ENCODE assay signal across 14 cellular contexts in the genomic region with DNA sequence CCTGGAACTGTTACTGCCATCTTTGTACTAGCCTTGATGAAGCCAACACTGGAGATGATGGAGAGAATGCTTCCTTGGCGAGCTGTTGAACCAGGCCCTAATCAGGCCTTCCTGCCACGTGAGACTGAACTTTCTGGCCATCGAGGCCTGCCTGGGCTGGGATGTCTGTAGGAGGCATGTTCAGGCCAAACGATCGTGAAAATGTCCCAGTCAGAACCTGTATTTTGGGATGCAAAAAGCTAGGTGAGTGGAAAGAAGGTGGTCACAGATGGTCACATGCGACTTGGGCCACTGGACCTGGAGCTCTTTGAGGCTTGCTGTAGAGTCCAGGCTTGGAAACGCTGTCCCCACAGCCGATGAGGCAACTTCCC. TPM values are rescaled to one million over a fixed set of nuclear protein-coding genes. Genes with fewer than 3 reads are reported as not detected.
DNase-seq lines count a peak whose midpoint lies in the region; ATAC-seq and TF ChIP-seq lines count a peak whose summit lies in the region.
"Had no signal": no experiment of that assay in that cellular context is flagged by ENCODE, and none has a peak within 500 bp of the region (broad histone marks: within the 10 kb centered on the region; RNA-seq: fewer than 3 reads in every experiment).

No MANE protein-coding gene starts in this region.

- no peaks in the 10 kb centered on the region for H3K9me2 ChIP-seq in HCT116 (ENCODE audit: insufficient read depth)

- H3K9ac ChIP-seq in HCT116 (ENCODE audit: low read length): no peak overlapping the region
- H3K9ac ChIP-seq in subcutaneous abdominal adipose tissue (ENCODE audit: low read length in 5 of 5): no peak overlapping the region

- H2AFZ ChIP-seq in HCT116 (ENCODE audit: low read depth, low read length, poor library complexity, severe bottlenecking): no peak overlapping the region

- ATAC-seq in HCT116 (no peak), lower lobe of right lung (no peak), GM18519 (IDR thresholded peaks at IDR 0.05; ENCODE audit: low FRiP score, unreplicated experiment) (no peak), GM19351 (IDR thresholded peaks at IDR 0.05; ENCODE audit: unreplicated experiment) (no peak)

- no peak overlapping the region for H3K4me3 ChIP-seq in HCT116 (replicated peaks in 1 of 2; ENCODE audit: low read depth in 1 of 2, low read length in 2 of 2)
- no peak overlapping the region for H3K4me3 ChIP-seq in brain microvascular endothelial cell (ENCODE audit: low read depth, low read length)
- no peak overlapping the region for H3K4me3 ChIP-seq in lower lobe of right lung
- no peak overlapping the region for H3K4me3 ChIP-seq in subcutaneous abdominal adipose tissue (ENCODE audit: low read depth in 1 of 5, low read length in 5 of 5)
- H3K4me3 ChIP-seq: SJCRH30 had no signal

- H3K79me2 ChIP-seq in HCT116 (ENCODE audit: insufficient read depth, low read length): peaks cover 40% of the 10 kb centered on the region; the same call in 1 of the 2 replicates

- H3K4me2 ChIP-seq in HCT116 (ENCODE audit: low read length): peak overlapping the region; percentile 50

- no peak for TF ChIP-seq POLR2A in HCT116 (IDR thresholded peaks at IDR 0.05; ENCODE audit: borderline replicate concordance, extremely low read depth, insufficient read depth, insufficient read length)

- no peak for TF ChIP-seq RAD21 in HCT116 (IDR thresholded peaks at IDR 0.05; ENCODE audit: low read depth)

- H3K4me1 ChIP-seq in HCT116 (ENCODE audit: control insufficient read depth in 1 of 2, insufficient read depth in 2 of 2, low read length in 2 of 2) (peaks cover 4 to 22% of the 10 kb centered on the region in 2 experiments; a peak in 3 of 4 replicates), lower lobe of right lung (peaks cover 43% of the 10 kb centered on the region), subcutaneous abdominal adipose tissue (ENCODE audit: control insufficient read depth in 5 of 5, insufficient read depth in 5 of 5, low read length in 5 of 5) (peaks cover 8 to 63% (median 42%) of the 10 kb centered on the region in 5 donors)
- H3K4me1 ChIP-seq: SJCRH30 had no signal

- POLR2A ChIA-PET in HCT116 (lab: Charles Lee): no interaction called here

- DNase-seq in HCT116 (ENCODE audit: low read depth, low spot score): no peak
- no peak for DNase-seq in brain microvascular endothelial cell
- DNase-seq in lower lobe of right lung: no peak
- DNase-seq in germinal center (ENCODE audit: low spot score): no peak
- no peak for DNase-seq in CD1c-positive myeloid dendritic cell (ENCODE audit: extremely low spot score)
- DNase-seq: cerebellar nuclear complex; MV-4-11; SJCRH30; stimulated activated CD4-positive, alpha-beta T cell treated with anti-CD3 and anti-CD28 coated beads, Interleukin-15, amount 100 ng/mL, for 24 hours had no signal

- intact Hi-C loops in HCT116 (cut with micrococcal nuclease) (no loop called here), lower lobe of right lung (cut with DNase I) (no loop called here)

- no TSS peak for BruUV-seq in HCT116 (replicated peaks; lab: Mats Ljungman, UMichigan)

- CTCF ChIA-PET in HCT116 (lab: Charles Lee): interaction anchor here (0.9 kb wide), 1 partner anchor 122 kb away, joined by 3 read pairs; no protein-coding TSS in a partner anchor

- RAD21 ChIA-PET in HCT116 (lab: Charles Lee; ENCODE audit: low non-redundant PET in 1 of 2, low total read pairs in 2 of 2, uncharacterized antibody in 2 of 2, unreplicated experiment in 2 of 2): no interaction called here

- peak overlapping the region; percentile 24; the same call in 1 of the 2 replicates for H3K27ac ChIP-seq in HCT116 (ENCODE audit: low read depth, low read length)
- H3K27ac ChIP-seq in brain microvascular endothelial cell: peak overlapping the region; percentile 77
- H3K27ac ChIP-seq in lower lobe of right lung: peak overlapping the region; percentile 76
- peak overlapping the region; percentile 86 for H3K27ac ChIP-seq in subcutaneous abdominal adipose tissue (ENCODE audit: low read depth, low read length)
- H3K27ac ChIP-seq: C4-2B, neutrophil, SJCRH30 had no signal

- H4K20me1 ChIP-seq in HCT116 (ENCODE audit: insufficient read depth): no peaks in the 10 kb centered on the region

- TF ChIP-seq CTCF in HCT116 (IDR thresholded peaks at IDR 0.05 in 2 of 3, conservative IDR thresholded peaks at IDR 0.05 in 1 of 3; ENCODE audit: borderline replicate concordance in 1 of 3, insufficient read depth in 1 of 3, low read depth in 2 of 3, low read length in 2 of 3): no peak
- TF ChIP-seq CTCF in brain microvascular endothelial cell (IDR thresholded peaks at IDR 0.05; ENCODE audit: low read depth, low read length, missing control alignments): no peak
- TF ChIP-seq CTCF in lower lobe of right lung (IDR thresholded peaks at IDR 0.05): no peak

- H3K9me3 ChIP-seq in HCT116 (ENCODE audit: control insufficient read depth in 1 of 2, insufficient read depth in 1 of 2, low read depth in 1 of 2, low read length in 2 of 2) (no peaks in the 10 kb centered on the region), lower lobe of right lung (no peaks in the 10 kb centered on the region), subcutaneous abdominal adipose tissue (ENCODE audit: control insufficient read depth in 5 of 5, low read length in 5 of 5) (no peaks in the 10 kb centered on the region)
- H3K9me3 ChIP-seq: neutrophil, SJCRH30 had no signal

- peaks cover 42 to 45% of the 10 kb centered on the region in 2 experiments for H3K36me3 ChIP-seq in HCT116 (ENCODE audit: control insufficient read depth in 1 of 2, insufficient read depth in 2 of 2, low read length in 2 of 2)
- H3K36me3 ChIP-seq in brain microvascular endothelial cell (replicated peaks): peaks cover 43% of the 10 kb centered on the region
- H3K36me3 ChIP-seq in lower lobe of right lung: peaks cover 69% of the 10 kb centered on the region
- H3K36me3 ChIP-seq in subcutaneous abdominal adipose tissue (ENCODE audit: control insufficient read depth in 5 of 5, insufficient read depth in 5 of 5, low read length in 5 of 5): peaks cover 5 to 57% (median 41%) of the 10 kb centered on the region in 5 donors

- in situ Hi-C loops in brain microvascular endothelial cell (cut with HindIII; ENCODE audit: low pct_ligation_motif_present, low sequenced_read_pairs): no loop called here

- H3K27me3 ChIP-seq in HCT116 (ENCODE audit: insufficient read depth, low read length) (no peaks in the 10 kb centered on the region), brain microvascular endothelial cell (replicated peaks) (no peaks in the 10 kb centered on the region), lower lobe of right lung (ENCODE audit: low read depth) (no peaks in the 10 kb centered on the region), subcutaneous abdominal adipose tissue (ENCODE audit: control insufficient read depth in 5 of 5, insufficient read depth in 4 of 5, low read length in 5 of 5) (no peaks in the 10 kb centered on the region)
- H3K27me3 ChIP-seq: neutrophil, SJCRH30 had no signal

TF ChIP-seq in HCT116, 20 proteins besides CTCF, POLR2A, EP300 and RAD21:
- TF ChIP-seq JUND (IDR thresholded peaks at IDR 0.05): no peak
- TF ChIP-seq EZH2phosphoT487 (IDR thresholded peaks at IDR 0.05; ENCODE audit: borderline replicate concordance): no peak
- TF ChIP-seq SRF (IDR thresholded peaks at IDR 0.05; ENCODE audit: low read depth): no peak
- TF ChIP-seq EZH2 (IDR thresholded peaks at IDR 0.05): no peak
- no peak for TF ChIP-seq FOSL1 (IDR thresholded peaks at IDR 0.05; ENCODE audit: low read depth)
- no peak for TF ChIP-seq ELF1 (IDR thresholded peaks at IDR 0.05; ENCODE audit: borderline replicate concordance, low read depth)

RNA-seq across cellular contexts. Expression of gene KNOP1, which starts 12.9 kb away (rescaled TPM):
- total RNA-seq in HCT116 (2021; ENCODE audit: unreplicated experiment) (34.6 TPM), lower lobe of right lung (10.9 TPM)
- polyA plus RNA-seq in HCT116 (2012): 18.1 and 22.4 TPM in 2 replicates

RNA-seq across cellular contexts. Expression of gene IQCK, which starts 13.0 kb away (rescaled TPM):
- total RNA-seq in HCT116 (2021; ENCODE audit: unreplicated experiment) (11.8 TPM), lower lobe of right lung (14.1 TPM)
- polyA plus RNA-seq in HCT116 (2012): 4.1 and 4.7 TPM in 2 replicates

Comparison
In these comparisons a context has a peak if more than half of its experiments do, and no peak if none do; other contexts are left out.
1. H3K27ac ChIP-seq: peak in every context shown above with its lines; median percentile 86 in subcutaneous abdominal adipose tissue; 77 in brain microvascular endothelial cell; 76 in lower lobe of right lung; 24 in HCT116.